ENCODE assay signal across 1 cellular context in genomic region chr20:47348539-47349142, GRCh38.
TF ChIP-seq lines count a peak whose summit lies in the region.

No MANE protein-coding gene starts in this region.

TF ChIP-seq in neural cell, 6 proteins besides CTCF, POLR2A, EP300 and RAD21 (continued from another document):
- TF ChIP-seq REST (IDR thresholded peaks at IDR 0.05; ENCODE audit: borderline replicate concordance) (no peak), MXI1 (conservative IDR thresholded peaks at IDR 0.05; ENCODE audit: poor library complexity, severe bottlenecking) (no peak)
